ENCODE assay signal across 2 cellular contexts in genomic region chr13:110250258-110250891, GRCh38.
TF ChIP-seq lines count a peak whose summit lies in the region.

No MANE protein-coding gene starts in this region.

TF ChIP-seq in liver, 16 proteins besides CTCF, POLR2A, EP300 and RAD21:
- TF ChIP-seq REST (IDR thresholded peaks at IDR 0.05), result peak; percentile 51
- TF ChIP-seq EGR1 (IDR thresholded peaks at IDR 0.05; ENCODE audit: low read depth in 2 of 2), result no peak
- TF ChIP-seq TAF1 (conservative IDR thresholded peaks at IDR 0.05), result no peak
- TF ChIP-seq FOXA1 (IDR thresholded peaks at IDR 0.05), result no peak
- no peak for TF ChIP-seq YY1 (IDR thresholded peaks at IDR 0.05)
- no peak for TF ChIP-seq ZBTB33 (IDR thresholded peaks at IDR 0.05)
- TF ChIP-seq HNF4G (IDR thresholded peaks at IDR 0.05), result no peak
- no peak for TF ChIP-seq GABPA (IDR thresholded peaks at IDR 0.05 in 1 of 2, conservative IDR thresholded peaks at IDR 0.05 in 1 of 2)
- TF ChIP-seq HNF4A (conservative IDR thresholded peaks at IDR 0.05), result no peak
- TF ChIP-seq NR2F2 (IDR thresholded peaks at IDR 0.05), result peak; percentile 34
- TF ChIP-seq MAX (IDR thresholded peaks at IDR 0.05), result no peak
- no peak for TF ChIP-seq SP1 (IDR thresholded peaks at IDR 0.05)
- peak; percentile 50 to 52 for TF ChIP-seq RXRA (IDR thresholded peaks at IDR 0.05)
- no peak for TF ChIP-seq FOXA2 (IDR thresholded peaks at IDR 0.05)
- no peak for TF ChIP-seq ATF3 (IDR thresholded peaks at IDR 0.05)

TF ChIP-seq in HepG2, 621 proteins besides CTCF, POLR2A, EP300 and RAD21:
- TF ChIP-seq ZNF543 (CRISPR knock-in tag; IDR thresholded peaks at IDR 0.05), result no peak
- TF ChIP-seq USF2 (IDR thresholded peaks at IDR 0.05; ENCODE audit: low read depth, low read length), result no peak
- no peak for TF ChIP-seq USF2 (CRISPR knock-in tag; IDR thresholded peaks at IDR 0.05; ENCODE audit: borderline replicate concordance)
- TF ChIP-seq PBX2 (CRISPR knock-in tag; IDR thresholded peaks at IDR 0.05), result no peak
- no peak for TF ChIP-seq ISX (CRISPR knock-in tag; conservative IDR thresholded peaks at IDR 0.05)
- TF ChIP-seq MED1 (CRISPR knock-in tag; IDR thresholded peaks at IDR 0.05), result no peak
- no peak for TF ChIP-seq ZNF75D (CRISPR knock-in tag; IDR thresholded peaks at IDR 0.05; ENCODE audit: borderline replicate concordance)
